8 cellular contexts compared by ENCODE assay signal in the genomic region with DNA sequence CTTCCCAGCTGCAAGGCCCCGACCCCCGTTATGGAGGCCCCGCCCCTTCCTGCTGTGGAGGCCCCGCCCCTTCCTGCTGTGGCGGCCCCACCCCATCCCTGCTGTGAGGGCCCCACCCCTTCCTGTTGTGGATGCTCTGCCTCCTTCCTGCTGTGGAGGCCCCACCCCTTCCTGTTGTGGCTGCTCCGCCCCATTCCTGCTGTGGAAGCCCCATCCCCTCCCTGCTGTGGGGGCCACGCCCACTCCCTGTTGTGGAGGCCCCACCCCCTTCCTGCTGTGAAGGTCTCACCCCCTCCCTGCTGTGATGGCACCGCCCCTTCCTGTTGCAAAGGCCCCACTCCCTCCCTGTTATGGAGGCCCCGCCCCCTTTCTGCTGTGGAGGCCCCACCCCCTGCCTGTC.
DNase-seq lines count a peak whose midpoint lies in the region; ATAC-seq and TF ChIP-seq lines count a peak whose summit lies in the region.

No MANE protein-coding gene starts in this region.

- H3K9me3 ChIP-seq in tibial artery: peaks cover 0 to 1% (median 0%) of the 10 kb centered on the region in 3 donors

- TF ChIP-seq CTCF in brain microvascular endothelial cell (IDR thresholded peaks at IDR 0.05; ENCODE audit: low read depth, low read length, missing control alignments): no peak
- no peak for TF ChIP-seq CTCF in tibial artery (IDR thresholded peaks at IDR 0.05)

- H3K27ac ChIP-seq in brain microvascular endothelial cell: no peak overlapping the region
- no peak overlapping the region for H3K27ac ChIP-seq in tibial artery

- peak; percentile 12 for DNase-seq in activated T-cell treated with anti-CD3 and anti-CD28 coated beads for 1 hour (ENCODE audit: low read depth)
- no peak for DNase-seq in activated T-cell treated with anti-CD3 and anti-CD28 coated beads for 4 hours
- peak; percentile 0 for DNase-seq in brain microvascular endothelial cell
- peak; percentile 17 to 20 for DNase-seq in stimulated activated CD8-positive, alpha-beta memory T cell treated with anti-CD3 and anti-CD28 coated beads, Interleukin-7, amount 100 ng/mL, for 4 hours (ENCODE audit: low read depth in 2 of 2)
- DNase-seq in HuH-7.5 (ENCODE audit: low spot score): no peak
- DNase-seq in tibial artery: no peak

- no peak overlapping the region for H3K4me3 ChIP-seq in brain microvascular endothelial cell (ENCODE audit: low read depth, low read length)
- H3K4me3 ChIP-seq in tibial artery: no peak overlapping the region

- in situ Hi-C loops in brain microvascular endothelial cell (cut with HindIII; ENCODE audit: low pct_ligation_motif_present, low sequenced_read_pairs): no loop called here

- no peaks in the 10 kb centered on the region for H3K4me1 ChIP-seq in tibial artery

- H3K36me3 ChIP-seq in brain microvascular endothelial cell (replicated peaks) (no peaks in the 10 kb centered on the region), tibial artery (no peaks in the 10 kb centered on the region)

- ATAC-seq in SK-N-SH treated with all-trans-retinoic acid at 6 μM for 48 hours (peak; percentile 84), HG03045 (IDR thresholded peaks at IDR 0.05; ENCODE audit: unreplicated experiment) (no peak)

- no peaks in the 10 kb centered on the region for H3K27me3 ChIP-seq in brain microvascular endothelial cell (replicated peaks)
- H3K27me3 ChIP-seq in tibial artery: no peaks in the 10 kb centered on the region

- intact Hi-C loops in tibial artery (cut with DNase I; ENCODE audit: low total_unique reads): no loop called here

TF ChIP-seq in SK-N-SH treated with all-trans-retinoic acid at 6 μM for 48 hours, 23 proteins besides CTCF, POLR2A, EP300 and RAD21:
- no peak for TF ChIP-seq ZNF70 (CRISPR knock-in tag; IDR thresholded peaks at IDR 0.05)
- no peak for TF ChIP-seq ESRRG (CRISPR knock-in tag; IDR thresholded peaks at IDR 0.05)
- TF ChIP-seq OSR1 (CRISPR knock-in tag; IDR thresholded peaks at IDR 0.05): no peak
- no peak for TF ChIP-seq TOX (CRISPR knock-in tag; IDR thresholded peaks at IDR 0.05; ENCODE audit: borderline replicate concordance)
- TF ChIP-seq ZFP30 (CRISPR knock-in tag; IDR thresholded peaks at IDR 0.05): no peak
- TF ChIP-seq TCF4 (CRISPR knock-in tag; IDR thresholded peaks at IDR 0.05; ENCODE audit: borderline replicate concordance): no peak
- no peak for TF ChIP-seq ZNF565 (CRISPR knock-in tag; conservative IDR thresholded peaks at IDR 0.05; ENCODE audit: low read depth)
- TF ChIP-seq BACH2 (CRISPR knock-in tag; IDR thresholded peaks at IDR 0.05; ENCODE audit: borderline replicate concordance): no peak
- TF ChIP-seq ZNF8 (CRISPR knock-in tag; IDR thresholded peaks at IDR 0.05): no peak
- TF ChIP-seq ARNTL (CRISPR knock-in tag; IDR thresholded peaks at IDR 0.05; ENCODE audit: borderline replicate concordance, low read depth): no peak
- no peak for TF ChIP-seq SNAI2 (CRISPR knock-in tag; IDR thresholded peaks at IDR 0.05)
- no peak for TF ChIP-seq ZC3H10 (CRISPR knock-in tag; IDR thresholded peaks at IDR 0.05)

Comparison
In these comparisons a context has a peak if more than half of its experiments do, and no peak if none do; other contexts are left out.
1. DNase-seq: peak in activated T-cell treated with anti-CD3 and anti-CD28 coated beads for 1 hour (single experiment), brain microvascular endothelial cell (single experiment) and stimulated activated CD8-positive, alpha-beta memory T cell treated with anti-CD3 and anti-CD28 coated beads, Interleukin-7, amount 100 ng/mL, for 4 hours (2 of 2); none in activated T-cell treated with anti-CD3 and anti-CD28 coated beads for 4 hours (single experiment), HuH-7.5 (single experiment) and tibial artery (0 of 2).